Comparison of ENCODE assay signal across 1 cellular context in genomic region chr10:125159932-125160855, GRCh38.
TF ChIP-seq lines count a peak whose summit lies in the region.

Gene CTBP2 (minus strand): TSS chr10:125160563.

TF ChIP-seq in endothelial cell of umbilical vein, 7 proteins besides CTCF, POLR2A, EP300 and RAD21:
- TF ChIP-seq JUN (IDR thresholded peaks at IDR 0.05; ENCODE audit: borderline replicate concordance, insufficient read depth, insufficient read length, low read depth) (no peak), GATA2 (IDR thresholded peaks at IDR 0.05; ENCODE audit: insufficient read depth, insufficient read length, low read depth, low read length) (no peak), MYC (IDR thresholded peaks at IDR 0.05; ENCODE audit: low read depth, low read length) (no peak), EZH2 (IDR thresholded peaks at IDR 0.05; ENCODE audit: borderline replicate concordance, low read depth, low read length, severe bottlenecking) (no peak), POLR2AphosphoS5 (IDR thresholded peaks at IDR 0.05; ENCODE audit: insufficient read depth, low read depth, low read length) (no peak), FOS (IDR thresholded peaks at IDR 0.05; ENCODE audit: borderline replicate concordance, insufficient read depth, low read length) (no peak)
- TF ChIP-seq, protein P1, sequence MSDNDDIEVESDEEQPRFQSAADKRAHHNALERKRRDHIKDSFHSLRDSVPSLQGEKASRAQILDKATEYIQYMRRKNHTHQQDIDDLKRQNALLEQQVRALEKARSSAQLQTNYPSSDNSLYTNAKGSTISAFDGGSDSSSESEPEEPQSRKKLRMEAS (IDR thresholded peaks at IDR 0.05; ENCODE audit: insufficient read depth, insufficient read length) = no peak
TF ChIP-seq in endothelial cell of umbilical vein: peak in this region for 0.
